ENCODE assay signal across 1 cellular context in the genomic region with DNA sequence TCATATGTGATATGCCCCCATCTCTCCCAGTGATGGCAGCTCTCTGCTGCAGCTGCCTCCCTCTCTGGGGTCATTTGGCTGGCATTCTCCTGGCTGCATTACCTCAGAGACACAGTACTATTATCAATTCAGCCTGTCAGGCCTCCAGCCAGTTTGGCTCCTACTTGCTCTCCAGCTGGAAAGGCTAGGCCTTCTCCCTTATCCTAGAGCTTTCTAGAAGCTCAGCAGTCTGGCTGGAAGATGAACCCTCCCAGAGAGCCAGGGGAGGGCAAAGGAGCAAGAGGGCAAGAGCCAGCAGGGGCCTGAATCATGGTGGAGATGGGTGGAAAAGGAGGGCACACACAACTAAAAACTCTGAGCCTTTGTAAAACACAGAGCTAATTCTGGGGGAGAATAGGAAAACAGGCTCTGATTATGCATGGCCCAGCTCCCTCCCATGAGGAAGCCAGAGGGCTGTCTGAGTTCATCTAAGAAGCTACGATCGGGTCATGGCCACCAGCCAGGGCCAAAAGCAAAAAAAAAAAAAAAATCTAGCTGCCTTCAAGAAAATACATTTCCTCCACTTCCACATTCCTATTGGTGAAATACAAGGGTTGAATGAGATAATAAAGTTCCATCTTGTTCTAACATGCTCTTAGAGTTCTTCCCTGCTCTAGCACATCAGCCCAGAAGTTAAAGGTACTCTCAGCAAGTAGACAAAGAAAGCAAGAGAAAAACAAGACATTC.
TF ChIP-seq lines count a peak whose summit lies in the region.

No MANE protein-coding gene starts in this region.

TF ChIP-seq in K562, 482 proteins besides CTCF, POLR2A, EP300 and RAD21:
- TF ChIP-seq DACH1 (IDR thresholded peaks at IDR 0.05; ENCODE audit: partially characterized antibody) (no peak), NFIC (IDR thresholded peaks at IDR 0.05) (peak; percentile 43; the same call in 1 of the 2 replicates), ZNF311 (CRISPR knock-in tag; IDR thresholded peaks at IDR 0.05) (no peak), ZC3H4 (CRISPR knock-in tag; IDR thresholded peaks at IDR 0.05; ENCODE audit: borderline replicate concordance) (no peak), ZNF384 (IDR thresholded peaks at IDR 0.05; ENCODE audit: low read depth, low read length) (peak; percentile 82), MCM5 (IDR thresholded peaks at IDR 0.05; ENCODE audit: low read depth) (no peak), ZBTB17 (CRISPR knock-in tag; IDR thresholded peaks at IDR 0.05) (no peak), PML (IDR thresholded peaks at IDR 0.05; ENCODE audit: low read length) (no peak)
- TF ChIP-seq, protein P1, sequence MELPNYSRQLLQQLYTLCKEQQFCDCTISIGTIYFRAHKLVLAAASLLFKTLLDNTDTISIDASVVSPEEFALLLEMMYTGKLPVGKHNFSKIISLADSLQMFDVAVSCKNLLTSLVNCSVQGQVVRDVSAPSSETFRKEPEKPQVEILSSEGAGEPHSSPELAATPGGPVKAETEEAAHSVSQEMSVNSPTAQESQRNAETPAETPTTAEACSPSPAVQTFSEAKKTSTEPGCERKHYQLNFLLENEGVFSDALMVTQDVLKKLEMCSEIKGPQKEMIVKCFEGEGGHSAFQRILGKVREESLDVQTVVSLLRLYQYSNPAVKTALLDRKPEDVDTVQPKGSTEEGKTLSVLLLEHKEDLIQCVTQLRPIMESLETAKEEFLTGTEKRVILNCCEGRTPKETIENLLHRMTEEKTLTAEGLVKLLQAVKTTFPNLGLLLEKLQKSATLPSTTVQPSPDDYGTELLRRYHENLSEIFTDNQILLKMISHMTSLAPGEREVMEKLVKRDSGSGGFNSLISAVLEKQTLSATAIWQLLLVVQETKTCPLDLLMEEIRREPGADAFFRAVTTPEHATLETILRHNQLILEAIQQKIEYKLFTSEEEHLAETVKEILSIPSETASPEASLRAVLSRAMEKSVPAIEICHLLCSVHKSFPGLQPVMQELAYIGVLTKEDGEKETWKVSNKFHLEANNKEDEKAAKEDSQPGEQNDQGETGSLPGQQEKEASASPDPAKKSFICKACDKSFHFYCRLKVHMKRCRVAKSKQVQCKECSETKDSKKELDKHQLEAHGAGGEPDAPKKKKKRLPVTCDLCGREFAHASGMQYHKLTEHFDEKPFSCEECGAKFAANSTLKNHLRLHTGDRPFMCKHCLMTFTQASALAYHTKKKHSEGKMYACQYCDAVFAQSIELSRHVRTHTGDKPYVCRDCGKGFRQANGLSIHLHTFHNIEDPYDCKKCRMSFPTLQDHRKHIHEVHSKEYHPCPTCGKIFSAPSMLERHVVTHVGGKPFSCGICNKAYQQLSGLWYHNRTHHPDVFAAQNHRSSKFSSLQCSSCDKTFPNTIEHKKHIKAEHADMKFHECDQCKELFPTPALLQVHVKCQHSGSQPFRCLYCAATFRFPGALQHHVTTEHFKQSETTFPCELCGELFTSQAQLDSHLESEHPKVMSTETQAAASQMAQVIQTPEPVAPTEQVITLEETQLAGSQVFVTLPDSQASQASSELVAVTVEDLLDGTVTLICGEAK (IDR thresholded peaks at IDR 0.05): peak; percentile 78
- TF ChIP-seq, protein P1 (CRISPR knock-in tag; IDR thresholded peaks at IDR 0.05): no peak
